16 cellular contexts compared by ENCODE assay signal in the genomic region with DNA sequence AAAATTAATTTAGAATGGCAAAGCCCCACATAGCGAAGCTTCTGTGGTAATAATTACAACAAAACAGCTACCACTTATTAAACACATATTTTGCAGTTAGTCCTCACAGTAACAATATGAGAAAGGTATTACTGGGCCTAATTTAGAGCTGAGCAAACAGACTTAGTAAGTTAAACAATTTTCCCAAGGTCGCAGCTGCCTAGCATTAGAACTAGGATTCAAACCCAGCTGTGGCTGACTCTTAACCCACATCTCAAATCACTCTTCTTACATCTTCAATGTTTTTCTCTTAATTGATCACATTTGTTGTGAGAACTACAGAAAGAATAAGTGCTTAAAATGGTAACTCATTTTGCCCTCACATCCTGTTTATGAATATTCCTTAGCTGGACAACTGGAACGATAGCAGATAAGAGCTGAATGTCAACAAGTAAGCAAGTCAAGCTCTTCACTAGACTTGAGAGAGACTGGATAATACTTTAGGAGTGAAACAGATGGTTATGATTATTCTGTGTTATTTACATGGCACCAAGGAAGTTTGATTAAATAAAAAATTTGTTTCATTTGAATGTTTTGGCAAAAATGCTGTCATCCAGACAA. TPM values are rescaled to one million over a fixed set of nuclear protein-coding genes. Genes with fewer than 3 reads are reported as not detected.
A peak's percentile ranks its signal among the peaks of the same experiment; 100 is the strongest.
DNase-seq lines count a peak whose midpoint lies in the region; ATAC-seq, FAIRE-seq and TF ChIP-seq lines count a peak whose summit lies in the region.
"Had no signal": no experiment of that assay in that cellular context is flagged by ENCODE, and none has a peak within 500 bp of the region (broad histone marks: within the 10 kb centered on the region; RNA-seq: fewer than 3 reads in every experiment).

No MANE protein-coding gene starts in this region.

- no TSS peak for BruUV-seq in HepG2 (replicated peaks; lab: Mats Ljungman, UMichigan)

- FAIRE-seq in HepG2 (lab: Jason Lieb, UNC): peak; percentile 52
- FAIRE-seq: A204.1, GM12878 had no signal

- no peak overlapping the region for H3K4me3 ChIP-seq in HepG2 (replicated peaks in 1 of 3; ENCODE audit: insufficient read depth in 1 of 3, low read depth in 2 of 3, low read length in 3 of 3)
- no peak overlapping the region for H3K4me3 ChIP-seq in right lobe of liver
- H3K4me3 ChIP-seq in fibroblast of lung (replicated peaks in 1 of 4; ENCODE audit: control extremely low read depth in 1 of 4, insufficient read depth in 1 of 4, low read depth in 3 of 4, low read length in 4 of 4): no peak overlapping the region
- H3K4me3 ChIP-seq in smooth muscle cell: no peak overlapping the region
- H3K4me3 ChIP-seq: GM12878 had no signal

- in situ Hi-C loops in HepG2 (cut with HindIII; ENCODE audit: extremely low pct_ligation_motif_present, low pct_unique_long_range_greater_than_20kb): loop anchor here (5.0 kb wide), 1 partner anchor 38 kb away; no protein-coding TSS in a partner anchor

- H3K9me3 ChIP-seq in HepG2 (ENCODE audit: low read length) (no peaks in the 10 kb centered on the region), right lobe of liver (no peaks in the 10 kb centered on the region), fibroblast of lung (ENCODE audit: control insufficient read depth, insufficient read depth, low read depth, low read length) (no peaks in the 10 kb centered on the region), smooth muscle cell (replicated peaks; ENCODE audit: low read depth) (no peaks in the 10 kb centered on the region)

- H3K36me3 ChIP-seq in HepG2 (replicated peaks in 1 of 2; ENCODE audit: control insufficient read depth in 1 of 2, insufficient read depth in 2 of 2, low read length in 2 of 2) (no peaks in the 10 kb centered on the region), right lobe of liver (no peaks in the 10 kb centered on the region), fibroblast of lung (ENCODE audit: control insufficient read depth, insufficient read depth, low read length) (no peaks in the 10 kb centered on the region), smooth muscle cell (ENCODE audit: low read depth) (no peaks in the 10 kb centered on the region)

- H3K4me2 ChIP-seq in HepG2 (ENCODE audit: low read depth, low read length) (peak overlapping the region; percentile 13), fibroblast of lung (ENCODE audit: extremely low read depth, insufficient read depth, low read length) (no peak overlapping the region), smooth muscle cell (no peak overlapping the region)

- peaks cover 72% of the 10 kb centered on the region for H3K4me1 ChIP-seq in HepG2 (ENCODE audit: insufficient read depth, low read length)
- H3K4me1 ChIP-seq in right lobe of liver: peaks cover 0 to 31% (median 15%) of the 10 kb centered on the region in 4 donors
- H3K4me1 ChIP-seq in fibroblast of lung (ENCODE audit: control insufficient read depth, extremely low read depth, insufficient read depth, low read length): no peaks in the 10 kb centered on the region
- H3K4me1 ChIP-seq in smooth muscle cell (ENCODE audit: low read depth): no peaks in the 10 kb centered on the region

- TF ChIP-seq POLR2A in HepG2 (IDR thresholded peaks at IDR 0.05; ENCODE audit: insufficient read depth in 1 of 2, low read depth in 2 of 2, low read length in 2 of 2) (no peak), right lobe of liver (IDR thresholded peaks at IDR 0.05) (no peak)

- no peaks in the 10 kb centered on the region for H3F3A ChIP-seq in smooth muscle cell (ENCODE audit: low read depth)

- no peaks in the 10 kb centered on the region for H3K27me3 ChIP-seq in HepG2 (ENCODE audit: control insufficient read depth in 1 of 2, insufficient read depth in 2 of 2, low read length in 2 of 2)
- H3K27me3 ChIP-seq in right lobe of liver: no peaks in the 10 kb centered on the region
- H3K27me3 ChIP-seq in fibroblast of lung (ENCODE audit: control insufficient read depth, insufficient read depth, low read length): no peaks in the 10 kb centered on the region
- H3K27me3 ChIP-seq in smooth muscle cell (ENCODE audit: low read depth): peaks cover 19% of the 10 kb centered on the region

- H3K79me2 ChIP-seq in HepG2 (ENCODE audit: insufficient read depth, low read length): no peaks in the 10 kb centered on the region
- H3K79me2 ChIP-seq in fibroblast of lung (ENCODE audit: control insufficient read depth, insufficient read depth, low read length): no peaks in the 10 kb centered on the region
- no peaks in the 10 kb centered on the region for H3K79me2 ChIP-seq in smooth muscle cell (ENCODE audit: low read depth)

- CTCF ChIA-PET in HepG2 (lab: Yijun Ruan, JAX; ENCODE audit: low intra/inter-chr PET ratio, low total read pairs): no interaction called here

- ATAC-seq in HepG2: no peak
- no peak for ATAC-seq in right lobe of liver
- no peak for ATAC-seq in left colon
- ATAC-seq: CD8-positive, alpha-beta T cell; GM12878 had no signal

- TF ChIP-seq EP300 in HepG2 (IDR thresholded peaks at IDR 0.05; ENCODE audit: low read depth in 2 of 2, low read length in 2 of 2): peak in 1 of 2 experiments; percentile 55; a peak in 1 of 4 replicates
- no peak for TF ChIP-seq EP300 in HepG2 (CRISPR knock-in tag; IDR thresholded peaks at IDR 0.05; ENCODE audit: borderline replicate concordance)

- POLR2A ChIA-PET in HepG2 (lab: Yijun Ruan, JAX): interaction anchor here (0.7 to 5.1 kb wide), 15 partner anchors 11 to 162 kb away, joined by 3 to 111 read pairs (median 5); a partner anchor contains a TSS

- peak overlapping the region; percentile 55 for H3K27ac ChIP-seq in HepG2 (ENCODE audit: extremely low read length, insufficient read depth, low read length)
- H3K27ac ChIP-seq in right lobe of liver: no peak overlapping the region
- no peak overlapping the region for H3K27ac ChIP-seq in fibroblast of lung (ENCODE audit: insufficient read depth, low read length)
- H3K27ac ChIP-seq in smooth muscle cell (ENCODE audit: low read depth): no peak overlapping the region

- DNase-seq in HepG2 (ENCODE audit: low spot score): peak; percentile 66
- DNase-seq in right lobe of liver: no peak
- peak; percentile 28 for DNase-seq in DMS53 treated with DMSO at 0.1 percent for 48 hours (lab: John Stamatoyannopoulos, UW; ENCODE audit: unreplicated experiment)
- DNase-seq in fibroblast of lung (ENCODE audit: low read depth in 2 of 2): no peak
- no peak for DNase-seq in smooth muscle cell (lab: John Stamatoyannopoulos, UW; ENCODE audit: unreplicated experiment)
- no peak for DNase-seq in iPS-NIHi7 (ENCODE audit: extremely low spot score)
- no peak for DNase-seq in MV-4-11 (lab: John Stamatoyannopoulos, UW)
- no peak for DNase-seq in left colon
- DNase-seq: CD8-positive, alpha-beta T cell; COR-L47; DMS79; HCEC 1CT; KG1 had no signal

- H4K20me1 ChIP-seq in HepG2 (ENCODE audit: insufficient read depth, low read length) (no peaks in the 10 kb centered on the region), fibroblast of lung (ENCODE audit: control insufficient read depth, extremely low read depth, insufficient read depth, low read length) (no peaks in the 10 kb centered on the region), smooth muscle cell (ENCODE audit: low read depth) (no peaks in the 10 kb centered on the region)

- no peak for TF ChIP-seq RAD21 in HepG2 (CRISPR knock-in tag; IDR thresholded peaks at IDR 0.05)

- H3K9ac ChIP-seq in HepG2 (ENCODE audit: insufficient read depth, low read depth, low read length) (0 out of 2 replicates have a peak overlapping the region, but pooled peaks have one; percentile 2), fibroblast of lung (ENCODE audit: insufficient read depth, low read length) (no peak overlapping the region), smooth muscle cell (ENCODE audit: low read depth) (no peak overlapping the region)

- TF ChIP-seq CTCF in HepG2 (CRISPR knock-in tag; IDR thresholded peaks at IDR 0.05) (no peak), right lobe of liver (IDR thresholded peaks at IDR 0.05) (no peak), fibroblast of lung (conservative IDR thresholded peaks at IDR 0.05 in 1 of 2, IDR thresholded peaks at IDR 0.05 in 1 of 2; ENCODE audit: low read depth in 1 of 2, low read length in 2 of 2) (no peak), smooth muscle cell (IDR thresholded peaks at IDR 0.05; ENCODE audit: borderline replicate concordance, insufficient read depth, poor library complexity, severe bottlenecking) (no peak)

- WGBS in HepG2 (ENCODE audit: low lambda C conversion rate): 47% methylated on average over 3 of the region's 3 CpGs
- WGBS in right lobe of liver (ENCODE audit: insufficient coverage, low coverage, low lambda C conversion rate, missing lambda C conversion rate): 59% methylated on average over 3 of the region's 3 CpGs
- WGBS in smooth muscle cell (ENCODE audit: low lambda C conversion rate): 75% methylated on average over 3 of the region's 3 CpGs

- intact Hi-C loops in HepG2 (cut with micrococcal nuclease; ENCODE audit: unreplicated experiment): no loop called here
- intact Hi-C loops in right lobe of liver (cut with DNase I): no loop called here
- intact Hi-C loops in left colon (cut with DNase I, micrococcal nuclease): no loop called here

- H2AFZ ChIP-seq in HepG2 (ENCODE audit: low read length) (no peak overlapping the region), fibroblast of lung (ENCODE audit: low read length) (peak overlapping the region; percentile 4), smooth muscle cell (ENCODE audit: low read depth) (peak overlapping the region; percentile 54)

RNA-seq across cellular contexts. Expression of a gene that starts 59.4 kb away (rescaled TPM):
- total RNA-seq in HepG2 (2016; rRNA removed; fragmentation: Illumina TruSeq; extraction: Trizol): 0.22 and 0.28 TPM in 2 replicates
- 0.18 TPM in 1 of 2 replicates, not detected in the other for total RNA-seq in HepG2 (2016; cell fraction: cytosol; rRNA removed; fragmentation: Illumina TruSeq; extraction: Trizol; ENCODE audit: low read depth)
- 0.07 and 0.30 TPM in 2 replicates for total RNA-seq in HepG2 (2016; cell fraction: insoluble cytoplasmic fraction; rRNA removed; fragmentation: Illumina TruSeq; extraction: Trizol)
- total RNA-seq in HepG2 (2016; cell fraction: membrane; rRNA removed; fragmentation: Illumina TruSeq; extraction: Trizol): 0.24 and 0.25 TPM in 2 replicates
- total RNA-seq in HepG2 (2016; cell fraction: nucleus; rRNA removed; fragmentation: Illumina TruSeq; extraction: Trizol): 0.40 TPM in 1 of 2 replicates, not detected in the other
- 0.30 and 0.50 TPM in 2 replicates for polyA plus RNA-seq in HepG2 (2011; rRNA removed)
- polyA plus RNA-seq in HepG2 (2011; cell fraction: cytosol; rRNA removed): 0.20 and 0.33 TPM in 2 replicates
- polyA plus RNA-seq in HepG2 (2011; cell fraction: nucleus; rRNA removed): 0.11 and 0.16 TPM in 2 replicates
- 0.16 and 0.24 TPM in 2 replicates for polyA plus RNA-seq in HepG2 (2012)
- polyA plus RNA-seq in HepG2 (2016; cell fraction: cytosol; fragmentation: Illumina TruSeq; extraction: Trizol; ENCODE audit: low read depth): 0.19 and 0.25 TPM in 2 replicates
- polyA plus RNA-seq in HepG2 (2016; cell fraction: insoluble cytoplasmic fraction; fragmentation: Illumina TruSeq; extraction: Trizol; ENCODE audit: low read depth): 0.12 and 0.22 TPM in 2 replicates
- polyA plus RNA-seq in HepG2 (2016; cell fraction: membrane; fragmentation: Illumina TruSeq; extraction: Trizol; ENCODE audit: low read depth): 0.35 and 0.46 TPM in 2 replicates
- polyA plus RNA-seq in HepG2 (2016; cell fraction: nucleus; fragmentation: Illumina TruSeq; extraction: Trizol; ENCODE audit: insufficient read depth, low read depth): 0.25 and 0.76 TPM in 2 replicates
- polyA minus RNA-seq in HepG2 (2011; rRNA and poly(A)+ RNA removed; ENCODE audit: low replicate concordance): 0.21 and 0.32 TPM in 2 replicates
- 0.35 TPM in 1 of 2 replicates, not detected in the other for polyA minus RNA-seq in HepG2 (2011; cell fraction: cytosol; rRNA and poly(A)+ RNA removed)
- 0.25 and 0.52 TPM in 2 replicates for polyA minus RNA-seq in HepG2 (2011; cell fraction: nucleus; rRNA and poly(A)+ RNA removed)
- 1 to 10 TPM in 1 of 6 experiments, under 1 TPM in 5; 0.40 to 1.2 (median 0.87) TPM for total RNA-seq in right lobe of liver
- total RNA-seq in fibroblast of lung: 1.3 and 2.5 TPM in 2 replicates
- 3.7 and 4.9 TPM in 2 replicates for polyA plus RNA-seq in fibroblast of lung
- 2.2 and 2.8 TPM in 2 replicates for polyA plus RNA-seq in fibroblast of lung (2012)
- 0.52 TPM in 1 of 2 replicates, not detected in the other for polyA minus RNA-seq in fibroblast of lung (ENCODE audit: low replicate concordance)
- 1.7 and 4.0 TPM in 2 replicates for total RNA-seq in smooth muscle cell
- 3.6 and 6.1 TPM in 2 replicates for polyA plus RNA-seq in smooth muscle cell
- under 1 TPM; 0.46 to 0.84 TPM for total RNA-seq in left colon
- total RNA-seq: CD8-positive, alpha-beta T cell had no signal
- polyA plus RNA-seq: IgD-negative memory B cell had no signal

Comparison
In these comparisons a context has a peak if more than half of its experiments do, and no peak if none do; other contexts are left out.
1. DNase-seq: peak in HepG2 (single experiment) and DMS53 treated with DMSO at 0.1 percent for 48 hours (single experiment); none in right lobe of liver (0 of 3), fibroblast of lung (0 of 2), smooth muscle cell (single experiment), iPS-NIHi7 (single experiment), MV-4-11 (single experiment) and left colon (0 of 2).